Comparison of ENCODE assay signal across 8 cellular contexts in genomic region chr22:46150615-46151423, GRCh38. TPM values are rescaled to one million over a fixed set of nuclear protein-coding genes. Genes with fewer than 3 reads are reported as not detected.
DNase-seq lines count a peak whose midpoint lies in the region; ATAC-seq and TF ChIP-seq lines count a peak whose summit lies in the region.

No MANE protein-coding gene starts in this region.

- no peaks in the 10 kb centered on the region for H3K4me1 ChIP-seq in mesendoderm (ENCODE audit: control insufficient read depth, low read depth, low read length)

- H3K4me2 ChIP-seq in mesendoderm (ENCODE audit: low read length), result peak overlapping the region; percentile 87

- intact Hi-C loops in dorsolateral prefrontal cortex (cut with DNase I), result loop anchor here (5.0 kb wide), 2 partner anchors 96 to 146 kb away; partner anchors contain the start of gene GTSE1 (in 1 of the 2)

- H3K4me3 ChIP-seq in dorsolateral prefrontal cortex (peak overlapping the region; percentile 63 to 98 (median 84)), mesendoderm (ENCODE audit: low read length) (peak overlapping the region; percentile 51)

- H2BK15ac ChIP-seq in mesendoderm (replicated peaks; ENCODE audit: low read depth), result no peak overlapping the region

- H3K56ac ChIP-seq in mesendoderm (ENCODE audit: low read length), result peak overlapping the region; percentile 89

- H2BK120ac ChIP-seq in mesendoderm (ENCODE audit: low read depth, low read length), result no peak overlapping the region

- H3K27ac ChIP-seq in dorsolateral prefrontal cortex, result peak overlapping the region in 56 of 59 donors; percentile 53 to 92 (median 84)
- no peak overlapping the region for H3K27ac ChIP-seq in mesendoderm (ENCODE audit: low read depth, low read length)

- no peaks in the 10 kb centered on the region for H3K36me3 ChIP-seq in mesendoderm (ENCODE audit: control insufficient read depth, insufficient read depth, low read length)

- H3K79me1 ChIP-seq in mesendoderm (ENCODE audit: low read length), result no peaks in the 10 kb centered on the region

- H4K8ac ChIP-seq in mesendoderm (ENCODE audit: low read depth, low read length), result no peak overlapping the region

- WGBS in mesendoderm (ENCODE audit: extremely low coverage, insufficient coverage, low lambda C conversion rate), result no CpG with 5 or more reads among the region's 105 CpGs

- peak overlapping the region; percentile 70 for H3K18ac ChIP-seq in mesendoderm (ENCODE audit: low read length)

- H3K27me3 ChIP-seq in dorsolateral prefrontal cortex, result peaks cover 0 to 16% (median 0%) of the 10 kb centered on the region in 45 donors
- peaks cover 21% of the 10 kb centered on the region for H3K27me3 ChIP-seq in mesendoderm (ENCODE audit: insufficient read depth, low read length, poor library complexity)

- DNase-seq in AG20443 (ENCODE audit: low spot score), result peak; percentile 46
- DNase-seq in HK-2 (ENCODE audit: unreplicated experiment), result peak; percentile 39
- DNase-seq in activated CD4-positive, alpha-beta T cell treated with anti-CD3 and anti-CD28 coated beads for 48 hours, result peak; percentile 65
- DNase-seq in dorsolateral prefrontal cortex, result peak in 2 of 10 donors; percentile 30 to 61
- no peak for DNase-seq in mesendoderm
- peak; percentile 38 for DNase-seq in stimulated activated CD8-positive, alpha-beta memory T cell treated with anti-CD3 and anti-CD28 coated beads, Interleukin-4, amount 100 ng/mL, for 24 hours (ENCODE audit: low read depth)
- no peak for DNase-seq in COLO829 (ENCODE audit: low spot score)

- no peak overlapping the region for H2BK5ac ChIP-seq in mesendoderm (ENCODE audit: low read length)

- H2AK5ac ChIP-seq in mesendoderm (ENCODE audit: low read length), result no peak overlapping the region

- no peaks in the 10 kb centered on the region for H3K79me2 ChIP-seq in mesendoderm (ENCODE audit: control insufficient read depth, insufficient read depth, low read length)

- no peak overlapping the region for H3K4ac ChIP-seq in mesendoderm (ENCODE audit: low read depth, low read length)

- no peak overlapping the region for H3K23ac ChIP-seq in mesendoderm (ENCODE audit: low read length)

- ATAC-seq in GM19438 (IDR thresholded peaks at IDR 0.05; ENCODE audit: low read depth, unreplicated experiment), result peak; percentile 27

- TF ChIP-seq CTCF in dorsolateral prefrontal cortex (IDR thresholded peaks at IDR 0.05 in 54 of 56, conservative IDR thresholded peaks at IDR 0.05 in 2 of 56; ENCODE audit: low read depth in 1 of 56, partially characterized antibody in 56 of 56), result no peak

- peak overlapping the region; percentile 75 for H3K9ac ChIP-seq in mesendoderm (ENCODE audit: low read length)

- H4K5ac ChIP-seq in mesendoderm (ENCODE audit: low read length), result no peak overlapping the region

RNA-seq across cellular contexts. Expression of gene PPARA, which starts 0.5 kb away (rescaled TPM):
- 10 to 100 TPM; 13.9 to 53.9 (median 22.6) TPM for total RNA-seq in dorsolateral prefrontal cortex
- 0.49 TPM for polyA plus RNA-seq in mesendoderm (2013, experiment 1 of 2)
- polyA plus RNA-seq in mesendoderm (2013, experiment 2 of 2), result 0.69 TPM

Comparison
In these comparisons a context has a peak if more than half of its experiments do, and no peak if none do; other contexts are left out.
1. DNase-seq: peak in AG20443 (single experiment), HK-2 (single experiment), activated CD4-positive, alpha-beta T cell treated with anti-CD3 and anti-CD28 coated beads for 48 hours (single experiment) and stimulated activated CD8-positive, alpha-beta memory T cell treated with anti-CD3 and anti-CD28 coated beads, Interleukin-4, amount 100 ng/mL, for 24 hours (single experiment); none in mesendoderm (single experiment) and COLO829 (single experiment).